In genomic region chr4:175371091-175371490, GRCh38 we compare ENCODE assay signal across 27 cellular contexts.
"Had no signal": no experiment of that assay in that cellular context is flagged by ENCODE, and none has a peak within 500 bp of the region (broad histone marks: within the 10 kb centered on the region; RNA-seq: fewer than 3 reads in every experiment).

No MANE protein-coding gene starts in this region.

- H3K27ac ChIP-seq: Peyer's patch had no signal

- DNase-seq: activated CD4-positive, alpha-beta T cell treated with anti-CD3 and anti-CD28 coated beads for 48 hours; activated CD4-positive, alpha-beta T cell treated with anti-CD3 and anti-CD28 coated beads, Interleukin-2, amount 50 U/mL, for 4 hours; activated CD4-positive, CD25-positive, alpha-beta regulatory T cell treated with anti-CD3 and anti-CD28 coated beads, Interleukin-2, amount 50 U/mL, for 72 hours; activated CD8-positive, alpha-beta memory T cell treated with anti-CD3 and anti-CD28 coated beads, Interleukin-2, amount 50 U/mL, for 48 hours; activated CD8-positive, alpha-beta T cell treated with anti-CD3 and anti-CD28 coated beads, Interleukin-2, amount 10 ng/mL, durations not matched to agents 7 days and 5 days; activated effector memory CD4-positive, alpha-beta T cell treated with Interleukin-2 at 50 U/mL for 16 hours; activated naive CD4-positive, alpha-beta T cell; activated T-cell treated with anti-CD3 and anti-CD28 coated beads, Interleukin-2, amount 50 U/mL, for 1 hour; aorta; Karpas-422; NCI-H1092; NCI-H1417 treated with DMSO at 0.1 percent for 48 hours; NCI-H1694; NCI-H2029; NCI-H2107; NCI-H2171 treated with DMSO at 0.1 percent for 48 hours; NCI-H226; NCI-H526; NCI-H774; OCI-M1; Peyer's patch; SHP77 treated with DMSO at 0.1 percent for 48 hours; T-helper 17 cell; T-helper 9 cell had no signal

- ATAC-seq: activated CD8-positive, alpha-beta T cell treated with anti-CD3 and anti-CD28 coated beads, Interleukin-2, amount 10 ng/mL, durations not matched to agents 7 days and 5 days; T-helper 17 cell; WTC11 had no signal

- H3K4me1 ChIP-seq: Peyer's patch had no signal

- H3K36me3 Mint-ChIP-seq: activated naive CD4-positive, alpha-beta T cell treated with anti-CD3 and anti-CD28 coated beads, Interleukin-2, amount 50 U/mL, for 24 hours; WTC11 had no signal

- H3K36me3 ChIP-seq: Peyer's patch had no signal

- H3K4me3 Mint-ChIP-seq: activated CD8-positive, alpha-beta T cell treated with anti-CD3 and anti-CD28 coated beads, Interleukin-2, amount 10 ng/mL, durations not matched to agents 7 days and 5 days; activated naive CD4-positive, alpha-beta T cell treated with anti-CD3 and anti-CD28 coated beads, Interleukin-2, amount 50 U/mL, for 24 hours; central memory CD8-positive, alpha-beta T cell; T-helper 17 cell; WTC11 had no signal

- H3K4me3 ChIP-seq: Peyer's patch had no signal

- H3K9me3 Mint-ChIP-seq: activated naive CD4-positive, alpha-beta T cell treated with anti-CD3 and anti-CD28 coated beads, Interleukin-2, amount 50 U/mL, for 24 hours; central memory CD8-positive, alpha-beta T cell; WTC11 had no signal

- H3K27ac Mint-ChIP-seq: activated CD8-positive, alpha-beta T cell treated with anti-CD3 and anti-CD28 coated beads, Interleukin-2, amount 10 ng/mL, durations not matched to agents 7 days and 5 days; activated naive CD4-positive, alpha-beta T cell treated with anti-CD3 and anti-CD28 coated beads, Interleukin-2, amount 50 U/mL, for 24 hours; T-helper 17 cell; WTC11 had no signal

- H3K4me1 Mint-ChIP-seq: activated naive CD4-positive, alpha-beta T cell treated with anti-CD3 and anti-CD28 coated beads, Interleukin-2, amount 50 U/mL, for 24 hours; central memory CD8-positive, alpha-beta T cell; T-helper 17 cell had no signal

- H3K27me3 ChIP-seq: Peyer's patch had no signal

- H3K27me3 Mint-ChIP-seq: activated naive CD4-positive, alpha-beta T cell treated with anti-CD3 and anti-CD28 coated beads, Interleukin-2, amount 50 U/mL, for 24 hours; central memory CD8-positive, alpha-beta T cell; T-helper 17 cell had no signal
